ENCODE assay signal across 8 cellular contexts in genomic region chr10:119103687-119104652, GRCh38. TPM values are rescaled to one million over a fixed set of nuclear protein-coding genes. Genes with fewer than 3 reads are reported as not detected.
DNase-seq lines count a peak whose midpoint lies in the region; ATAC-seq and TF ChIP-seq lines count a peak whose summit lies in the region.

DENND10 (plus strand) TSS chr10:119104113; CDS start chr10:119104143, 30 bp downstream.

- H3K27me3 Mint-ChIP-seq in Caco-2 (ENCODE audit: insufficient read depth, unreplicated experiment) = no peaks in the 10 kb centered on the region
- no peaks in the 10 kb centered on the region for H3K27me3 Mint-ChIP-seq in activated naive CD8-positive, alpha-beta T cell
- peaks cover 4% of the 10 kb centered on the region for H3K27me3 Mint-ChIP-seq in glutamatergic neuron (ENCODE audit: unreplicated experiment)

- POLR2A ChIA-PET in Caco-2 (lab: Charles Lee) = interaction anchor here (0.6 to 0.8 kb wide), 4 partner anchors 9 to 349 kb away, joined by 3 to 5 read pairs (median 3); partner anchors contain the start of gene CACUL1

- CTCF ChIA-PET in Caco-2 (lab: Charles Lee) = interaction anchor here (0.6 to 1.0 kb wide), 5 partner anchors 12 to 310 kb away, joined by 3 to 4 read pairs (median 3); no protein-coding TSS in a partner anchor

- TF ChIP-seq CTCF in Caco-2 (IDR thresholded peaks at IDR 0.05; ENCODE audit: insufficient read depth in 1 of 2, low read depth in 1 of 2, low read length in 1 of 2, severe bottlenecking in 1 of 2, unreplicated experiment in 1 of 2) (no peak), glutamatergic neuron (IDR thresholded peaks at IDR 0.05; ENCODE audit: partially characterized antibody, unreplicated experiment) (no peak), osteoblast (IDR thresholded peaks at IDR 0.05; ENCODE audit: extremely low read depth, low read depth, low read length) (no peak), testis (IDR thresholded peaks at IDR 0.05) (no peak)

- H3K4me3 Mint-ChIP-seq in Caco-2 (ENCODE audit: unreplicated experiment) (peak within 1 kb of the TSS; percentile 62), glutamatergic neuron (ENCODE audit: unreplicated experiment) (peak within 1 kb of the TSS; percentile 85)
- peak within 1 kb of the TSS; percentile 87 for H3K4me3 Mint-ChIP-seq in activated naive CD8-positive, alpha-beta T cell

- H3K9me3 ChIP-seq in Caco-2 (no peaks in the 10 kb centered on the region), osteoblast (ENCODE audit: low read depth, low read length) (no peaks in the 10 kb centered on the region), testis (no peaks in the 10 kb centered on the region)

- ATAC-seq in GM19452 (IDR thresholded peaks at IDR 0.05; ENCODE audit: unreplicated experiment) = peak; percentile 93

- peak within 1 kb of the TSS; percentile 77 for H2AFZ ChIP-seq in osteoblast (ENCODE audit: low read length)

- no peaks in the 10 kb centered on the region for H3K27me3 ChIP-seq in Caco-2 (replicated peaks; ENCODE audit: control insufficient read depth, insufficient read depth, low read length)
- H3K27me3 ChIP-seq in osteoblast (ENCODE audit: insufficient read depth, low read length) = no peaks in the 10 kb centered on the region
- H3K27me3 ChIP-seq in testis = no peaks in the 10 kb centered on the region

- TF ChIP-seq POLR2A in testis (IDR thresholded peaks at IDR 0.05) = peak; percentile 28

- WGBS in testis, 2 donors = 5 to 7% methylated on average over 28 to 38 of the region's 98 CpGs

- no peaks in the 10 kb centered on the region for H4K20me1 ChIP-seq in osteoblast (ENCODE audit: insufficient read depth, low read length)

- no TSS peak for BruUV-seq in Caco-2 (replicated peaks; lab: Mats Ljungman, UMichigan)

- H3K4me1 Mint-ChIP-seq in Caco-2 (ENCODE audit: low read depth, unreplicated experiment) (peaks cover 15% of the 10 kb centered on the region), glutamatergic neuron (ENCODE audit: low read depth, unreplicated experiment) (peaks cover 4% of the 10 kb centered on the region)
- peaks cover 9% of the 10 kb centered on the region for H3K4me1 Mint-ChIP-seq in activated naive CD8-positive, alpha-beta T cell (ENCODE audit: low read depth)

- no peaks in the 10 kb centered on the region for H3K36me3 ChIP-seq in Caco-2 (ENCODE audit: control insufficient read depth, insufficient read depth, low read length)
- H3K36me3 ChIP-seq in osteoblast (ENCODE audit: insufficient read depth, low read length) = peaks cover 9% of the 10 kb centered on the region
- no peaks in the 10 kb centered on the region for H3K36me3 ChIP-seq in testis (ENCODE audit: low read depth, missing control alignments)

- H3K27ac ChIP-seq in osteoblast (ENCODE audit: low read depth, low read length) (no peak within 1 kb of the TSS), testis (peak within 1 kb of the TSS in 1 of 2 donors; percentile 80)

- H3K4me2 ChIP-seq in osteoblast (ENCODE audit: insufficient read depth, low read length) = peak within 1 kb of the TSS; percentile 89

- DNase-seq in Caco-2 = peak; percentile 78 to 82
- DNase-seq in HK-2 (ENCODE audit: unreplicated experiment) = peak; percentile 92
- peak; percentile 72 for DNase-seq in SK-N-DZ (ENCODE audit: low spot score)
- peak; percentile 85 for DNase-seq in glutamatergic neuron
- peak; percentile 99 for DNase-seq in osteoblast (ENCODE audit: insufficient read length, low spot score, missing footprints)
- peak; percentile 91 for DNase-seq in testis

- H3K27ac Mint-ChIP-seq in Caco-2 (ENCODE audit: unreplicated experiment) = peak within 1 kb of the TSS; percentile 14
- H3K27ac Mint-ChIP-seq in activated naive CD8-positive, alpha-beta T cell = no peak within 1 kb of the TSS
- H3K27ac Mint-ChIP-seq in glutamatergic neuron (ENCODE audit: unreplicated experiment) = peak within 1 kb of the TSS; percentile 83

- intact Hi-C loops in Caco-2 (cut with micrococcal nuclease; ENCODE audit: unreplicated experiment) = loop anchor here (1.0 kb wide), 1 partner anchor 24 kb away; the partner anchor contains the start of gene EIF3A
- intact Hi-C loops in testis (cut with DNase I; ENCODE audit: low total_unique reads) = no loop called here

- H3K36me3 Mint-ChIP-seq in Caco-2 (ENCODE audit: insufficient read depth, unreplicated experiment) (peaks cover 17% of the 10 kb centered on the region), glutamatergic neuron (ENCODE audit: unreplicated experiment) (no peaks in the 10 kb centered on the region)
- H3K36me3 Mint-ChIP-seq in activated naive CD8-positive, alpha-beta T cell = peaks cover 5% of the 10 kb centered on the region

- H3K9me3 Mint-ChIP-seq in Caco-2 (ENCODE audit: unreplicated experiment) (no peaks in the 10 kb centered on the region), glutamatergic neuron (ENCODE audit: unreplicated experiment) (peaks cover 5% of the 10 kb centered on the region)
- H3K9me3 Mint-ChIP-seq in activated naive CD8-positive, alpha-beta T cell (ENCODE audit: low read depth) = no peaks in the 10 kb centered on the region

- H3K4me1 ChIP-seq in Caco-2 = 0 out of 2 replicates have a peak, but pooled peaks cover 12% of the 10 kb centered on the region
- H3K4me1 ChIP-seq in osteoblast (ENCODE audit: insufficient read depth, low read length) = peaks cover 11% of the 10 kb centered on the region
- peaks cover 4% of the 10 kb centered on the region for H3K4me1 ChIP-seq in testis

- H3K4me3 ChIP-seq in Caco-2 (ENCODE audit: low read depth, low read length) = peak within 1 kb of the TSS; percentile 89
- H3K4me3 ChIP-seq in osteoblast (ENCODE audit: insufficient read depth, low read length) = peak within 1 kb of the TSS; percentile 79
- H3K4me3 ChIP-seq in testis = peak within 1 kb of the TSS; percentile 74 to 84

- peaks cover 29% of the 10 kb centered on the region for H3K79me2 ChIP-seq in osteoblast (ENCODE audit: insufficient read depth, low read length)

RNA-seq across cellular contexts. Expression of gene DENND10, which starts in this region (rescaled TPM):
- total RNA-seq in Caco-2 (2022) (60.4 and 80.8 TPM in 2 replicates), glutamatergic neuron (ENCODE audit: unreplicated experiment) (39.9 TPM), osteoblast (102 and 111 TPM in 2 replicates), testis (10 to 100 TPM; 27.3 to 29.6 TPM)
- 32.5 and 47.3 TPM in 2 replicates for polyA plus RNA-seq in SK-N-DZ (2014; cell fraction: cytosol; rRNA removed)
- 32.4 and 46.4 TPM in 2 replicates for polyA plus RNA-seq in SK-N-DZ (2014; cell fraction: nucleus; rRNA removed)
- polyA plus RNA-seq in testis (ENCODE audit: insufficient read depth, low read depth, low replicate concordance) = 18.9 TPM
